35 cellular contexts compared by ENCODE assay signal in the genomic region with DNA sequence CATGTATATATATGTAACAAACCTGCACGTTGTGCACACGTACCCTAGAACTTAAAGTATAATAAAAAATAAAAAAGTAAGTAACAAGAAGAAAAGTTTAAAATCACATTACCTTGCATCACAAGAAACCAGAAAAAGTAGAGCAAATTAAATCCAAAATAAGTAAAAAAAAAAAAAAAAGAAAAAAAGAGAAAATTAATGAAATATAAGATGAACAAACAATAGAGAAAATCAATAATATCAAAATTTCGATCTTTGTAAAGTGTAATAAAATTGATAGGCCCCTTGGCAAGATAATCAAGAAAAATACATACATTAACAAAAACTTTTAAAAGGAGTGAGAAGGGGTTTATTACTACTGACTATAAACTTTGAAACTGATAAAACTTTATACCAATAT.
"Had no signal": no experiment of that assay in that cellular context is flagged by ENCODE, and none has a peak within 500 bp of the region (broad histone marks: within the 10 kb centered on the region; RNA-seq: fewer than 3 reads in every experiment).

No MANE protein-coding gene starts in this region.

- H3K27me3 ChIP-seq: MG63 had no signal

- H3K4me3 ChIP-seq: MG63 had no signal

- DNase-seq: Karpas-422, Kasumi-1, MG63, MM.1S, MV-4-11, NCI-H1048, NCI-H1092, NCI-H1092 treated with DMSO at 0.1 percent for 48 hours, NCI-H1105, NCI-H1105 treated with DMSO at 0.1 percent for 48 hours, NCI-H1417, NCI-H1417 treated with DMSO at 0.1 percent for 48 hours, NCI-H1436, NCI-H1436 treated with DMSO at 0.1 percent for 48 hours, NCI-H146, NCI-H1694, NCI-H1694 treated with DMSO at 0.1 percent for 48 hours, NCI-H187, NCI-H187 treated with DMSO at 0.1 percent for 48 hours, NCI-H1930, NCI-H2029, NCI-H2029 treated with DMSO at 0.1 percent for 48 hours, NCI-H2081, NCI-H2081 treated with DMSO at 0.1 percent for 48 hours, NCI-H2107, NCI-H2171, NCI-H2171 treated with DMSO at 0.1 percent for 48 hours, NCI-H2227 treated with DMSO at 0.1 percent for 48 hours, NCI-H226, NCI-H345, NCI-H446, NCI-H446 treated with DMSO at 0.1 percent for 48 hours, NCI-H510A, NCI-H510A treated with DMSO at 0.1 percent for 48 hours had no signal

- H3K9me3 ChIP-seq: MG63 had no signal

- H3K36me3 ChIP-seq: MG63 had no signal

- H3K4me2 ChIP-seq: KMS-11 had no signal

- H3K27ac ChIP-seq: KMS-11 had no signal

- H3K9ac ChIP-seq: KMS-11 had no signal
